Comparison of ENCODE assay signal across 11 cellular contexts in the genomic region with DNA sequence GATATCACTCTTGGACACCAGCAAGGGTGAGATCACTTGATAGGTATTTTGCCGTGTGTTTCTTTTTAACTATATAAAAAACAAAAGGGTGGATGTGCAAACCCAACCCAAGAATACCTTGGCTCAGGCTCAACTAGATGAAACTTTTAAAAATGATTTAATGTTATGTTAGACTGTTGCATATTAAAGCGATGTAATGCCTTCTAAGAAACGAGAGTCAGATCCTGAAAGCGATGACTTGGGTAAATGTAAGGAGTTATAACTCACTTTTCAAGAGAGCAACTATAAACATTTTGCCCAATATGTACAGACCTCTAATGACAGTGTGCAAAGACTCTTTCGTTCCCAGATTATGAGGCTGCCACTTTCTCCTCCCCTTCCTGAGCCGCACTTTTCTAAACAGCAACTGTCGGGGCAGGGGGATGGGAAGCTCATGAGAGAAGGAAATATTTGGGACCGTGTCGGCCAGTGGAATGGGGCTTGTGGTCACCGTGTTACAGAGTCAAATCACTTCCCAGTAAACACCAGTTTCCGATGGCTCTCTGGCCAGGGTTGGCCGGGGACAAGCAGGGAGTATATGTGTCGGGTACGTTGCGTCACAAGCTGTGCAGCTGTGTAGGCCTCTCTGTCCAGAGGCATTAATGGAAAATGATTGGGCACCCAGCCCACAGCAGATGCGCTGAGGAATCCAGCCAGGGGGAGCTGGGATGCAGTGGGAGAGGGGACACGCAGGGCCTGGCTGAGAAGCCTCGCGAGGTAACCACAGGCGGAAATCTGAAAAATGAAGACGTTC. TPM values are rescaled to one million over a fixed set of nuclear protein-coding genes. Genes with fewer than 3 reads are reported as not detected.
DNase-seq lines count a peak whose midpoint lies in the region; ATAC-seq and TF ChIP-seq lines count a peak whose summit lies in the region.
"Had no signal": no experiment of that assay in that cellular context is flagged by ENCODE, and none has a peak within 500 bp of the region (broad histone marks: within the 10 kb centered on the region; RNA-seq: fewer than 3 reads in every experiment).

No MANE protein-coding gene starts in this region.

- WGBS in hepatocyte (ENCODE audit: low lambda C conversion rate, missing lambda C conversion rate): 77% methylated on average over 21 of the region's 21 CpGs
- WGBS in psoas muscle, 3 donors: 31 to 47% (median 40%) methylated on average over 21 of the region's 21 CpGs

- no peaks in the 10 kb centered on the region for H4K20me1 ChIP-seq in hepatocyte (ENCODE audit: insufficient read depth, poor library complexity, severe bottlenecking)

- no peak overlapping the region for H3K4me2 ChIP-seq in hepatocyte

- no peaks in the 10 kb centered on the region for H3K4me1 ChIP-seq in hepatocyte (ENCODE audit: insufficient read depth)
- no peaks in the 10 kb centered on the region for H3K4me1 ChIP-seq in psoas muscle
- H3K4me1 ChIP-seq: adrenal gland had no signal

- H3K27ac Mint-ChIP-seq in activated CD4-positive, alpha-beta T cell treated with anti-CD3 and anti-CD28 coated beads, Interleukin-2, amount 10 ng/mL, durations not matched to agents 24 days and 14 days: no peak overlapping the region
- H3K27ac Mint-ChIP-seq: CD4-positive, alpha-beta memory T cell had no signal

- no peak for TF ChIP-seq CTCF in hepatocyte (IDR thresholded peaks at IDR 0.05; ENCODE audit: poor library complexity)
- no peak for TF ChIP-seq CTCF in psoas muscle (IDR thresholded peaks at IDR 0.05)

- ATAC-seq in psoas muscle (peak; percentile 71 to 86 (median 74)), HG02610 (IDR thresholded peaks at IDR 0.05; ENCODE audit: unreplicated experiment) (no peak), GM21576 (IDR thresholded peaks at IDR 0.05; ENCODE audit: unreplicated experiment) (no peak)

- intact Hi-C loops in psoas muscle (cut with DNase I): no loop called here
- intact Hi-C loops in activated CD4-positive, alpha-beta T cell treated with anti-CD3 and anti-CD28 coated beads, Interleukin-2, amount 10 ng/mL, durations not matched to agents 24 days and 14 days (cut with micrococcal nuclease): no loop called here

- no peaks in the 10 kb centered on the region for H3K9me3 ChIP-seq in hepatocyte (ENCODE audit: low read depth)
- H3K9me3 ChIP-seq in psoas muscle: no peaks in the 10 kb centered on the region
- H3K9me3 ChIP-seq: adrenal gland had no signal

- H3K27me3 Mint-ChIP-seq in activated CD4-positive, alpha-beta T cell treated with anti-CD3 and anti-CD28 coated beads, Interleukin-2, amount 10 ng/mL, durations not matched to agents 24 days and 14 days: peaks cover 21% of the 10 kb centered on the region

- no peaks in the 10 kb centered on the region for H3K4me1 Mint-ChIP-seq in activated CD4-positive, alpha-beta T cell treated with anti-CD3 and anti-CD28 coated beads, Interleukin-2, amount 10 ng/mL, durations not matched to agents 24 days and 14 days
- H3K4me1 Mint-ChIP-seq: CD4-positive, alpha-beta memory T cell had no signal

- H3K27me3 ChIP-seq in hepatocyte: no peaks in the 10 kb centered on the region
- H3K27me3 ChIP-seq in psoas muscle (ENCODE audit: insufficient read depth in 3 of 3, low read length in 2 of 3): peaks cover 0 to 13% (median 10%) of the 10 kb centered on the region in 3 donors
- H3K27me3 ChIP-seq: adrenal gland had no signal

- H3K4me3 ChIP-seq in hepatocyte: no peak overlapping the region
- no peak overlapping the region for H3K4me3 ChIP-seq in psoas muscle
- H3K4me3 ChIP-seq: adrenal gland had no signal

- DNase-seq in EL: peak; percentile 28
- peak; percentile 11 for DNase-seq in astrocyte of the hippocampus (ENCODE audit: low read depth, low spot score)
- DNase-seq in hepatocyte (ENCODE audit: low spot score): no peak
- DNase-seq in psoas muscle: peak; percentile 72 to 86
- no peak for DNase-seq in activated CD4-positive, alpha-beta T cell treated with anti-CD3 and anti-CD28 coated beads, Interleukin-2, amount 10 ng/mL, durations not matched to agents 24 days and 14 days
- DNase-seq in activated CD8-positive, alpha-beta memory T cell treated with anti-CD3 and anti-CD28 coated beads, Interleukin-2, amount 50 U/mL, for 4 hours: no peak
- DNase-seq: activated CD4-positive, alpha-beta T cell treated with anti-CD3 and anti-CD28 coated beads for 48 hours; CD4-positive, alpha-beta memory T cell had no signal

- H3K9me3 Mint-ChIP-seq in activated CD4-positive, alpha-beta T cell treated with anti-CD3 and anti-CD28 coated beads, Interleukin-2, amount 10 ng/mL, durations not matched to agents 24 days and 14 days: peaks cover 4% of the 10 kb centered on the region

- H3K36me3 Mint-ChIP-seq in activated CD4-positive, alpha-beta T cell treated with anti-CD3 and anti-CD28 coated beads, Interleukin-2, amount 10 ng/mL, durations not matched to agents 24 days and 14 days (ENCODE audit: low read depth): no peaks in the 10 kb centered on the region
- H3K36me3 Mint-ChIP-seq: CD4-positive, alpha-beta memory T cell had no signal

- H3K4me3 Mint-ChIP-seq in activated CD4-positive, alpha-beta T cell treated with anti-CD3 and anti-CD28 coated beads, Interleukin-2, amount 10 ng/mL, durations not matched to agents 24 days and 14 days: no peak overlapping the region
- H3K4me3 Mint-ChIP-seq: CD4-positive, alpha-beta memory T cell had no signal

- no peaks in the 10 kb centered on the region for H3K79me2 ChIP-seq in hepatocyte

- H3K27ac ChIP-seq in hepatocyte: peak overlapping the region; percentile 46
- H3K27ac ChIP-seq in psoas muscle: peak overlapping the region; percentile 2
- H3K27ac ChIP-seq: adrenal gland had no signal

- no peaks in the 10 kb centered on the region for H3K36me3 ChIP-seq in hepatocyte (replicated peaks; ENCODE audit: insufficient read depth, low read depth)
- H3K36me3 ChIP-seq in psoas muscle (ENCODE audit: insufficient read depth in 1 of 2, low read depth in 1 of 2): no peaks in the 10 kb centered on the region
- H3K36me3 ChIP-seq: adrenal gland had no signal

- no peak overlapping the region for H2AFZ ChIP-seq in hepatocyte

- H3K9me2 ChIP-seq in hepatocyte (replicated peaks; ENCODE audit: insufficient read depth): no peaks in the 10 kb centered on the region

RNA-seq across cellular contexts. Expression of gene ALDH1A3, which starts 16.0 kb away (rescaled TPM):
- 11.7 and 20.5 TPM in 2 replicates for total RNA-seq in hepatocyte
- polyA plus RNA-seq in hepatocyte: 4.9 and 6.8 TPM in 2 replicates
- 10 to 100 TPM in 3 of 4 donors, 1 to 10 TPM in 1; 8.5 to 51.6 (median 23.1) TPM for total RNA-seq in psoas muscle
- polyA plus RNA-seq in psoas muscle: 10 to 100 TPM in 1 of 3 donors, 1 to 10 TPM in 2; 7.3 to 11.9 (median 8.0) TPM
- not detected in 2 replicates for total RNA-seq in activated CD4-positive, alpha-beta T cell treated with anti-CD3 and anti-CD28 coated beads, Interleukin-2, amount 10 ng/mL, durations not matched to agents 24 days and 14 days
- total RNA-seq: CD4-positive, alpha-beta memory T cell had no signal
- polyA plus RNA-seq: CD4-positive, alpha-beta memory T cell had no signal

RNA-seq across cellular contexts. Expression of gene LRRK1, which starts 55.6 kb away (rescaled TPM):
- total RNA-seq in hepatocyte: 2.1 and 2.6 TPM in 2 replicates
- polyA plus RNA-seq in hepatocyte: 2.1 and 2.7 TPM in 2 replicates
- total RNA-seq in psoas muscle: 1 to 10 TPM; 2.6 to 7.6 (median 4.5) TPM
- 1 to 10 TPM in 2 of 3 donors, under 1 TPM in 1; 0.91 to 2.3 (median 1.8) TPM for polyA plus RNA-seq in psoas muscle
- total RNA-seq in activated CD4-positive, alpha-beta T cell treated with anti-CD3 and anti-CD28 coated beads, Interleukin-2, amount 10 ng/mL, durations not matched to agents 24 days and 14 days: 1.3 and 2.1 TPM in 2 replicates

Comparison
In these comparisons a context has a peak if more than half of its experiments do, and no peak if none do; other contexts are left out.
1. DNase-seq: peak in EL (single experiment), astrocyte of the hippocampus (single experiment) and psoas muscle (2 of 2); none in hepatocyte (single experiment), activated CD4-positive, alpha-beta T cell treated with anti-CD3 and anti-CD28 coated beads, Interleukin-2, amount 10 ng/mL, durations not matched to agents 24 days and 14 days (single experiment) and activated CD8-positive, alpha-beta memory T cell treated with anti-CD3 and anti-CD28 coated beads, Interleukin-2, amount 50 U/mL, for 4 hours (single experiment).
2. ATAC-seq: peak in psoas muscle (4 of 4); none in HG02610 (single experiment) and GM21576 (single experiment).